Comparison of ENCODE assay signal across 24 cellular contexts in the genomic region with DNA sequence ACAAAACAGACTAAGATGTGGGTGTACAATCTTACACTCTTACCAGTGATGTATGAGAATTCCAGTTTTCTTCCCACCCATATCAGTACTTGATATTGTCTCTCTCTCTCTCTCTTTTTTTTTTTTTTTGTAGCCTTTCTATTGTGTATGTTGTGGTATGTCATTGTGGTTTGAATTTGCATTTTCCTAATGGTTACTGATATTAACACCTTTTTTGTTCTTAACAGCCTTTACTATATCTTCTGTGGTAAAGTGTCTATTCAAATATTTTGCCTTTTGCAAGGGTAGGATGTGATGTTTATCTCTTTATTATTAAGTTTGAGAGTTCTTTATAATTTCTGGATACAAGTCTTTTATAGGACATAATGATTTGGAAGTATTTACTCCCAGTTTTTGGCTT. TPM values are rescaled to one million over a fixed set of nuclear protein-coding genes. Genes with fewer than 3 reads are reported as not detected.
DNase-seq lines count a peak whose midpoint lies in the region; ATAC-seq, FAIRE-seq and TF ChIP-seq lines count a peak whose summit lies in the region.
"Had no signal": no experiment of that assay in that cellular context is flagged by ENCODE, and none has a peak within 500 bp of the region (broad histone marks: within the 10 kb centered on the region; RNA-seq: fewer than 3 reads in every experiment).

No MANE protein-coding gene starts in this region.

- H3K27me3 ChIP-seq in small intestine (ENCODE audit: control insufficient read depth in 2 of 2, insufficient read depth in 2 of 2, low read length in 2 of 2) (no peaks in the 10 kb centered on the region), psoas muscle (ENCODE audit: insufficient read depth in 3 of 3, low read length in 2 of 3) (no peaks in the 10 kb centered on the region)
- H3K27me3 ChIP-seq: BE2C, BLaER1 had no signal

- H3K9me3 ChIP-seq in small intestine (ENCODE audit: control insufficient read depth, low read depth) (no peaks in the 10 kb centered on the region), psoas muscle (peaks cover 16% of the 10 kb centered on the region)
- H3K9me3 ChIP-seq: BE2C, BLaER1 had no signal

- H3K27ac ChIP-seq in small intestine (ENCODE audit: low read depth in 1 of 2, low read length in 1 of 2) (no peak overlapping the region), psoas muscle (no peak overlapping the region)
- H3K27ac ChIP-seq: BLaER1 had no signal

- FAIRE-seq in small intestine (lab: Jason Lieb, UNC) = peak; percentile 10
- FAIRE-seq: GM12891 had no signal

- no peaks in the 10 kb centered on the region for H3K4me1 ChIP-seq in small intestine (ENCODE audit: control insufficient read depth in 2 of 2, insufficient read depth in 1 of 2, low read depth in 1 of 2, low read length in 1 of 2)
- no peaks in the 10 kb centered on the region for H3K4me1 ChIP-seq in psoas muscle
- H3K4me1 ChIP-seq: BE2C, BLaER1 had no signal

- TF ChIP-seq CTCF in psoas muscle (IDR thresholded peaks at IDR 0.05) = no peak

- peak; percentile 50 for ATAC-seq in HG02981 (IDR thresholded peaks at IDR 0.05; ENCODE audit: unreplicated experiment)
- peak; percentile 58 for ATAC-seq in HG03342 (IDR thresholded peaks at IDR 0.05; ENCODE audit: unreplicated experiment)
- no peak for ATAC-seq in psoas muscle

- H3K4me3 ChIP-seq in small intestine (ENCODE audit: low read depth in 1 of 2, low read length in 2 of 2) = no peak overlapping the region
- H3K4me3 ChIP-seq in psoas muscle = no peak overlapping the region
- H3K4me3 ChIP-seq: BLaER1 had no signal

- no peaks in the 10 kb centered on the region for H3K36me3 ChIP-seq in small intestine (ENCODE audit: control insufficient read depth in 2 of 2, insufficient read depth in 2 of 2, low read length in 2 of 2)
- H3K36me3 ChIP-seq in psoas muscle (ENCODE audit: insufficient read depth in 1 of 2, low read depth in 1 of 2) = no peaks in the 10 kb centered on the region
- H3K36me3 ChIP-seq: BE2C, BLaER1 had no signal

- DNase-seq in small intestine (no peak), psoas muscle (no peak), NCI-H510A (lab: John Stamatoyannopoulos, UW) (no peak), NOMO-1 (lab: John Stamatoyannopoulos, UW; ENCODE audit: unreplicated experiment in 2 of 2) (no peak)
- DNase-seq: 8988T; ACHN; BE2C; C1 segment of cervical spinal cord; CD4-positive, CD25-positive, alpha-beta regulatory T cell; CD8-positive, alpha-beta memory T cell; COR-L47; DMS 273 treated with DMSO at 0.1 percent for 48 hours; DMS153; DMS53; DMS79; DND-41; EL; GDM1 had no signal

- intact Hi-C loops in psoas muscle (cut with DNase I) = no loop called here

RNA-seq across cellular contexts. Expression of gene MAP2, which starts 10.2 kb away (rescaled TPM):
- polyA plus RNA-seq in small intestine (1 to 10 TPM in 1 of 3 donors, under 1 TPM in 2; 0.22 to 2.7 (median 0.54) TPM), psoas muscle (1 to 10 TPM in 2 of 3 donors, under 1 TPM in 1; 0.72 to 1.8 (median 1.4) TPM)
- 1 to 10 TPM in 3 of 4 donors, under 1 TPM in 1; 0.81 to 6.5 (median 2.7) TPM for total RNA-seq in psoas muscle
- total RNA-seq: CD4-positive, CD25-positive, alpha-beta regulatory T cell; CD8-positive, alpha-beta memory T cell; G401 had no signal
- polyA plus RNA-seq: CD14-positive monocyte had no signal

Comparison
In these comparisons a context has a peak if more than half of its experiments do, and no peak if none do; other contexts are left out.
1. ATAC-seq: peak in HG02981 (single experiment) and HG03342 (single experiment); none in psoas muscle (0 of 4).